Comparison of ENCODE assay signal across 21 cellular contexts in genomic region chr9:108967916-108968315, GRCh38.
"Had no signal": no experiment of that assay in that cellular context is flagged by ENCODE, and none has a peak within 500 bp of the region (broad histone marks: within the 10 kb centered on the region; RNA-seq: fewer than 3 reads in every experiment).

No MANE protein-coding gene starts in this region.

- ATAC-seq: activated naive CD8-positive, alpha-beta T cell treated with anti-CD3 and anti-CD28 coated beads, Interleukin-2, amount 50 U/mL, for 24 hours; body of pancreas; effector memory CD8-positive, alpha-beta T cell; gastrocnemius medialis; natural killer cell; sciatic nerve; stimulated activated memory B cell treated with anti-CD40 and anti-IgM and Interleukin-4, amounts not matched to agents 10 μg/mL and 1 μg/mL and 100 μg/mL, for 72 hours had no signal

- H3K27ac ChIP-seq: body of pancreas, gastrocnemius medialis, ovary, testis, uterus had no signal

- H3K36me3 Mint-ChIP-seq: natural killer cell; stimulated activated memory B cell treated with anti-CD40 and anti-IgM and Interleukin-4, amounts not matched to agents 10 μg/mL and 1 μg/mL and 100 μg/mL, for 72 hours had no signal

- H3K4me1 Mint-ChIP-seq: activated CD4-positive, alpha-beta memory T cell treated with anti-CD3 and anti-CD28 coated beads, Interleukin-2, amount 10 ng/mL, durations not matched to agents 7 days and 5 days; activated CD4-positive, alpha-beta T cell treated with anti-CD3 and anti-CD28 coated beads, Interleukin-2, amount 10 ng/mL, durations not matched to agents 24 days and 14 days; activated naive CD8-positive, alpha-beta T cell treated with anti-CD3 and anti-CD28 coated beads, Interleukin-2, amount 50 U/mL, for 24 hours; natural killer cell; stimulated activated memory B cell treated with anti-CD40 and anti-IgM and Interleukin-4, amounts not matched to agents 10 μg/mL and 1 μg/mL and 100 μg/mL, for 72 hours had no signal

- H3K27ac Mint-ChIP-seq: activated CD4-positive, alpha-beta memory T cell treated with anti-CD3 and anti-CD28 coated beads, Interleukin-2, amount 10 ng/mL, durations not matched to agents 7 days and 5 days; activated CD4-positive, alpha-beta T cell treated with anti-CD3 and anti-CD28 coated beads, Interleukin-2, amount 10 ng/mL, durations not matched to agents 24 days and 14 days; activated naive CD8-positive, alpha-beta T cell treated with anti-CD3 and anti-CD28 coated beads, Interleukin-2, amount 50 U/mL, for 24 hours; effector memory CD8-positive, alpha-beta T cell; natural killer cell; stimulated activated memory B cell treated with anti-CD40 and anti-IgM and Interleukin-4, amounts not matched to agents 10 μg/mL and 1 μg/mL and 100 μg/mL, for 72 hours; T-helper 1 cell treated with Interleukin-12 subunit alpha and Interleukin-12 subunit beta and Interleukin-4 antibody, amounts not matched to agents 30 μg/mL and 1 μg/mL, for 36 hours had no signal

- H3K36me3 ChIP-seq: gastrocnemius medialis, ovary, uterus had no signal

- H3K4me3 Mint-ChIP-seq: activated CD4-positive, alpha-beta memory T cell treated with anti-CD3 and anti-CD28 coated beads, Interleukin-2, amount 10 ng/mL, durations not matched to agents 7 days and 5 days; activated CD4-positive, alpha-beta T cell treated with anti-CD3 and anti-CD28 coated beads, Interleukin-2, amount 10 ng/mL, durations not matched to agents 24 days and 14 days; activated naive CD8-positive, alpha-beta T cell treated with anti-CD3 and anti-CD28 coated beads, Interleukin-2, amount 50 U/mL, for 24 hours; effector memory CD8-positive, alpha-beta T cell; natural killer cell; stimulated activated memory B cell treated with anti-CD40 and anti-IgM and Interleukin-4, amounts not matched to agents 10 μg/mL and 1 μg/mL and 100 μg/mL, for 72 hours; T-helper 1 cell treated with Interleukin-12 subunit alpha and Interleukin-12 subunit beta and Interleukin-4 antibody, amounts not matched to agents 30 μg/mL and 1 μg/mL, for 36 hours had no signal

- H3K4me3 ChIP-seq: body of pancreas, dorsolateral prefrontal cortex, esophagus muscularis mucosa, gastrocnemius medialis, ovary, smooth muscle cell, testis, uterus had no signal

- H3K27me3 Mint-ChIP-seq: activated CD4-positive, alpha-beta memory T cell treated with anti-CD3 and anti-CD28 coated beads, Interleukin-2, amount 10 ng/mL, durations not matched to agents 7 days and 5 days; activated CD4-positive, alpha-beta T cell treated with anti-CD3 and anti-CD28 coated beads, Interleukin-2, amount 10 ng/mL, durations not matched to agents 24 days and 14 days; activated naive CD8-positive, alpha-beta T cell treated with anti-CD3 and anti-CD28 coated beads, Interleukin-2, amount 50 U/mL, for 24 hours; effector memory CD8-positive, alpha-beta T cell; stimulated activated memory B cell treated with anti-CD40 and anti-IgM and Interleukin-4, amounts not matched to agents 10 μg/mL and 1 μg/mL and 100 μg/mL, for 72 hours had no signal

- DNase-seq: activated CD4-positive, alpha-beta memory T cell treated with anti-CD3 and anti-CD28 coated beads, Interleukin-2, amount 10 ng/mL, durations not matched to agents 7 days and 5 days; activated CD4-positive, alpha-beta T cell treated with anti-CD3 and anti-CD28 coated beads, Interleukin-2, amount 10 ng/mL, durations not matched to agents 24 days and 14 days; activated effector memory CD4-positive, alpha-beta T cell treated with anti-CD3 and anti-CD28 coated beads, Interleukin-2, amount 50 U/mL, for 16 hours; activated naive CD4-positive, alpha-beta T cell treated with anti-CD3 and anti-CD28 coated beads, Interleukin-2, amount 50 U/mL, for 16 hours; activated naive CD8-positive, alpha-beta T cell treated with anti-CD3 and anti-CD28 coated beads, Interleukin-2, amount 50 U/mL, for 24 hours; body of pancreas; caudate nucleus; effector memory CD8-positive, alpha-beta T cell; gastrocnemius medialis; natural killer cell; ovary; stimulated activated CD4-positive, alpha-beta T cell treated with anti-CD3 and anti-CD28 coated beads, Interleukin-15, amount 100 ng/mL, for 24 hours; testis; trophoblast cell; uterus had no signal

- H3K9me3 ChIP-seq: body of pancreas, esophagus muscularis mucosa, gastrocnemius medialis, ovary, testis, uterus had no signal

- H3K9me3 Mint-ChIP-seq: activated CD4-positive, alpha-beta memory T cell treated with anti-CD3 and anti-CD28 coated beads, Interleukin-2, amount 10 ng/mL, durations not matched to agents 7 days and 5 days; effector memory CD8-positive, alpha-beta T cell; natural killer cell had no signal
